In genomic region chr5:80092521-80093107, GRCh38 we compare ENCODE assay signal across 18 cellular contexts. TPM values are rescaled to one million over a fixed set of nuclear protein-coding genes. Genes with fewer than 3 reads are reported as not detected.
DNase-seq lines count a peak whose midpoint lies in the region; ATAC-seq, FAIRE-seq and TF ChIP-seq lines count a peak whose summit lies in the region.
"Had no signal": no experiment of that assay in that cellular context is flagged by ENCODE, and none has a peak within 500 bp of the region (broad histone marks: within the 10 kb centered on the region; RNA-seq: fewer than 3 reads in every experiment).

No MANE protein-coding gene starts in this region.

- intact Hi-C loops in cardiac septum (cut with DNase I) = loop anchor here (2.0 to 5.0 kb wide), 3 partner anchors 165 to 315 kb away; partner anchors contain the start of genes SERINC5 and ZFYVE16
- intact Hi-C loops in Right ventricle myocardium superior (cut with DNase I) = loop anchor here (5.0 to 10.0 kb wide), 3 partner anchors 182 to 312 kb away; partner anchors contain the start of gene ZFYVE16
- intact Hi-C loops in K562 (cut with micrococcal nuclease) = loop anchor here (1.0 to 10.0 kb wide), 3 partner anchors 215 to 1102 kb away; no protein-coding TSS in a partner anchor

- H3K27ac ChIP-seq in K562 (ENCODE audit: extremely low read depth, low read depth, low read length) (no peak overlapping the region), stomach smooth muscle (ENCODE audit: low read length) (peak overlapping the region; percentile 11)
- H3K27ac ChIP-seq: KMS-11, right atrium auricular region, thyroid gland had no signal

- no peaks in the 10 kb centered on the region for H4K20me1 ChIP-seq in K562 (replicated peaks; ENCODE audit: control insufficient read depth, insufficient read depth, low read length)

- TF ChIP-seq RAD21 in K562 (CRISPR knock-in tag; conservative IDR thresholded peaks at IDR 0.05 in 1 of 2, IDR thresholded peaks at IDR 0.05 in 1 of 2) = no peak

- CTCF ChIA-PET in K562 (lab: Yijun Ruan, JAX; ENCODE audit: low intra/inter-chr PET ratio) = interaction anchor here (1.4 to 3.5 kb wide), 3 partner anchors 182 to 215 kb away, joined by 4 to 41 read pairs (median 19); no protein-coding TSS in a partner anchor

- H3K4me3 ChIP-seq in K562 (no peak overlapping the region), stomach smooth muscle (ENCODE audit: low read length in 2 of 2) (no peak overlapping the region)
- H3K4me3 ChIP-seq: thyroid gland had no signal

- 67% methylated on average over 7 of the region's 7 CpGs for WGBS in K562 (ENCODE audit: insufficient coverage, low coverage, missing lambda C conversion rate)

- TF ChIP-seq EP300 in K562 (IDR thresholded peaks at IDR 0.05; ENCODE audit: low read length) = no peak

- no TSS peak for BruUV-seq in K562 (replicated peaks; lab: Mats Ljungman, UMichigan)

- H3K9me1 ChIP-seq in K562 (ENCODE audit: control insufficient read depth, insufficient read depth, low read length) = no peaks in the 10 kb centered on the region

- H3K27ac Mint-ChIP-seq in T-helper 17 cell = peak overlapping the region; percentile 85

- peaks cover 16% of the 10 kb centered on the region for H3K4me1 Mint-ChIP-seq in T-helper 17 cell
- H3K4me1 Mint-ChIP-seq: stimulated activated effector memory CD8-positive, alpha-beta T cell treated with anti-CD3 and anti-CD28 coated beads, Interleukin-12 subunit alpha, Interleukin-12 subunit beta, amount 100 ng/mL, for 72 hours had no signal

- H3K36me3 ChIP-seq in K562 (ENCODE audit: control insufficient read depth, insufficient read depth, low read length) (no peaks in the 10 kb centered on the region), stomach smooth muscle (ENCODE audit: control insufficient read depth in 2 of 2, insufficient read depth in 2 of 2, low read length in 2 of 2) (no peaks in the 10 kb centered on the region)
- H3K36me3 ChIP-seq: right atrium auricular region, thyroid gland had no signal

- H3K36me3 Mint-ChIP-seq in T-helper 17 cell (ENCODE audit: low read depth) = peaks cover 4% of the 10 kb centered on the region
- H3K36me3 Mint-ChIP-seq: brain; stimulated activated effector memory CD8-positive, alpha-beta T cell treated with anti-CD3 and anti-CD28 coated beads, Interleukin-12 subunit alpha, Interleukin-12 subunit beta, amount 100 ng/mL, for 72 hours had no signal

- no peaks in the 10 kb centered on the region for H3K9me3 ChIP-seq in T-helper 17 cell (ENCODE audit: control insufficient read depth, low read length, poor library complexity, severe bottlenecking)
- no peaks in the 10 kb centered on the region for H3K9me3 ChIP-seq in K562 (replicated peaks; ENCODE audit: control insufficient read depth, insufficient read depth, low read depth, low read length)
- no peaks in the 10 kb centered on the region for H3K9me3 ChIP-seq in stomach smooth muscle (ENCODE audit: control insufficient read depth in 2 of 2, low read length in 2 of 2)
- H3K9me3 ChIP-seq: right atrium auricular region, thyroid gland had no signal

- no peaks in the 10 kb centered on the region for H3K27me3 Mint-ChIP-seq in T-helper 17 cell
- H3K27me3 Mint-ChIP-seq: brain had no signal

- no peak overlapping the region for H3K4me2 ChIP-seq in K562 (ENCODE audit: insufficient read depth, low read length)
- H3K4me2 ChIP-seq: KMS-11 had no signal

- peak; percentile 75 for FAIRE-seq in K562 (lab: Jason Lieb, UNC)

- TF ChIP-seq POLR2A in K562 (conservative IDR thresholded peaks at IDR 0.05) = no peak

- no peak overlapping the region for H3K9ac ChIP-seq in K562 (ENCODE audit: insufficient read depth in 1 of 2, low read depth in 2 of 2, low read length in 2 of 2)
- no peak overlapping the region for H3K9ac ChIP-seq in stomach smooth muscle (ENCODE audit: low read length in 2 of 2)
- H3K9ac ChIP-seq: KMS-11 had no signal

- POLR2A ChIA-PET in K562 (lab: Yijun Ruan, JAX) = no interaction called here

- no peak for TF ChIP-seq CTCF in K562 (IDR thresholded peaks at IDR 0.05 in 2 of 3, conservative IDR thresholded peaks at IDR 0.05 in 1 of 3; ENCODE audit: insufficient read depth in 2 of 3, low read depth in 1 of 3, low read length in 3 of 3)

- no peaks in the 10 kb centered on the region for H3K79me2 ChIP-seq in K562 (ENCODE audit: control insufficient read depth, insufficient read depth, low read length)

- peaks cover 0 to 7% of the 10 kb centered on the region in 2 experiments; a peak in 3 of 5 replicates for H3K27me3 ChIP-seq in K562 (ENCODE audit: control insufficient read depth in 2 of 2, insufficient read depth in 2 of 2, low read length in 2 of 2)
- H3K27me3 ChIP-seq in stomach smooth muscle (ENCODE audit: control insufficient read depth in 1 of 2, insufficient read depth in 2 of 2, low read length in 2 of 2) = no peaks in the 10 kb centered on the region
- H3K27me3 ChIP-seq: right atrium auricular region, thyroid gland had no signal

- in situ Hi-C loops in K562 (cut with MboI) = loop anchor here (5.0 kb wide), 1 partner anchor 205 kb away; no protein-coding TSS in a partner anchor

- H2AFZ ChIP-seq in K562 (ENCODE audit: low read depth, low read length) = no peak overlapping the region

- ATAC-seq in Right ventricle myocardium superior (ENCODE audit: poor library complexity) (no peak), T-helper 17 cell (peak; percentile 40), K562 (no peak)

- DNase-seq in cardiac septum (ENCODE audit: low spot score) (peak; percentile 19), Right ventricle myocardium superior (no peak), T-helper 17 cell (no peak), K562 (ENCODE audit: extremely low read depth in 1 of 4, low spot score in 3 of 4) (no peak), NCI-H2029 (lab: John Stamatoyannopoulos, UW) (no peak), midbrain (lab: John Stamatoyannopoulos, UW) (no peak), NCI-H526 treated with DMSO at 0.1 percent for 48 hours (lab: John Stamatoyannopoulos, UW) (no peak)
- DNase-seq: activated gamma-delta T cell treated with Interleukin-2 at 50 U/mL for 16 hours, cortex of kidney, GOT3, NCI-H1930, occipital lobe, thyroid gland had no signal

- peak overlapping the region; percentile 63 for H3K4me3 Mint-ChIP-seq in T-helper 17 cell
- H3K4me3 Mint-ChIP-seq: brain; stimulated activated effector memory CD8-positive, alpha-beta T cell treated with anti-CD3 and anti-CD28 coated beads, Interleukin-12 subunit alpha, Interleukin-12 subunit beta, amount 100 ng/mL, for 72 hours had no signal

- H3K4me1 ChIP-seq in K562 (replicated peaks in 1 of 2; ENCODE audit: control insufficient read depth in 2 of 2, insufficient read depth in 2 of 2, low read length in 2 of 2) (no peaks in the 10 kb centered on the region), stomach smooth muscle (ENCODE audit: control insufficient read depth, insufficient read depth, low read length) (peaks cover 4% of the 10 kb centered on the region)
- H3K4me1 ChIP-seq: right atrium auricular region had no signal

TF ChIP-seq in K562, 482 proteins besides CTCF, POLR2A, EP300 and RAD21:
- no peak for TF ChIP-seq POLR2AphosphoS2 (IDR thresholded peaks at IDR 0.05; ENCODE audit: low read length)
- no peak for TF ChIP-seq KLF1 (tag; IDR thresholded peaks at IDR 0.05)
- no peak for TF ChIP-seq NFATC3 (IDR thresholded peaks at IDR 0.05)
- TF ChIP-seq HMBOX1 (IDR thresholded peaks at IDR 0.05) = no peak
- no peak for TF ChIP-seq ZBTB2 (IDR thresholded peaks at IDR 0.05)

RNA-seq across cellular contexts. Expression of gene THBS4, which starts 57.5 kb away (rescaled TPM):
- total RNA-seq in cardiac septum (464 TPM), Right ventricle myocardium superior (24.6 TPM), T-helper 17 cell (under 1 TPM; 0.21 to 0.94 TPM), K562 (2014; rRNA removed) (not detected in 2 replicates), K562 (2014; rRNA removed; fragmentation: Illumina TruSeq; extraction: Trizol) (not detected in 2 replicates), K562 (2015; rRNA removed; fragmentation: Illumina TruSeq; extraction: Trizol) (not detected in 2 replicates), K562 (2021) (not detected in 2 replicates)
- not detected in 2 replicates for total RNA-seq in K562 (2011; cell fraction: chromatin; rRNA removed; ENCODE audit: low replicate concordance)
- total RNA-seq in K562 (2011; cell fraction: nucleolus; rRNA removed) = not detected in 2 replicates
- not detected in 2 replicates for total RNA-seq in K562 (2011; cell fraction: nucleoplasm; rRNA removed)
- polyA plus RNA-seq in K562 (2011; rRNA removed) (not detected in 2 replicates), K562 (2014; fragmentation: Illumina TruSeq; extraction: Trizol) (not detected in 2 replicates), K562 (2014; fragmentation: Nextera tagmentation; extraction: Ambion mirVana) (under 1 TPM; 0.07 to 0.08 TPM), K562 (2014; rRNA removed) (not detected in 2 replicates)
- polyA plus RNA-seq in K562 (2011; cell fraction: cytosol; rRNA removed) = 0.18 TPM in 1 of 2 replicates, not detected in the other
- polyA plus RNA-seq in K562 (2011; cell fraction: nucleus; rRNA removed) = not detected in 2 replicates
- polyA plus RNA-seq in K562 (2012) = 0.19 TPM in 1 of 2 replicates, not detected in the other
- polyA minus RNA-seq in K562 (2011; rRNA and poly(A)+ RNA removed) = 0.06 TPM in 1 of 2 replicates, not detected in the other
- polyA minus RNA-seq in K562 (2011; cell fraction: cytosol; rRNA and poly(A)+ RNA removed) = not detected in 2 replicates
- not detected in 2 replicates for polyA minus RNA-seq in K562 (2011; cell fraction: nucleus; rRNA and poly(A)+ RNA removed)

Comparison
In these comparisons a context has a peak if more than half of its experiments do, and no peak if none do; other contexts are left out.
1. RNA of gene THBS4, which starts 57.5 kb away (total RNA-seq): 464 TPM in cardiac septum (single experiment); 24.6 TPM in Right ventricle myocardium superior (single experiment), 0.21 to 0.94 TPM in T-helper 17 cell and not detected in K562; every median in the first group is over 10 times any median in the second.